8 cellular contexts compared by ENCODE assay signal in the genomic region with DNA sequence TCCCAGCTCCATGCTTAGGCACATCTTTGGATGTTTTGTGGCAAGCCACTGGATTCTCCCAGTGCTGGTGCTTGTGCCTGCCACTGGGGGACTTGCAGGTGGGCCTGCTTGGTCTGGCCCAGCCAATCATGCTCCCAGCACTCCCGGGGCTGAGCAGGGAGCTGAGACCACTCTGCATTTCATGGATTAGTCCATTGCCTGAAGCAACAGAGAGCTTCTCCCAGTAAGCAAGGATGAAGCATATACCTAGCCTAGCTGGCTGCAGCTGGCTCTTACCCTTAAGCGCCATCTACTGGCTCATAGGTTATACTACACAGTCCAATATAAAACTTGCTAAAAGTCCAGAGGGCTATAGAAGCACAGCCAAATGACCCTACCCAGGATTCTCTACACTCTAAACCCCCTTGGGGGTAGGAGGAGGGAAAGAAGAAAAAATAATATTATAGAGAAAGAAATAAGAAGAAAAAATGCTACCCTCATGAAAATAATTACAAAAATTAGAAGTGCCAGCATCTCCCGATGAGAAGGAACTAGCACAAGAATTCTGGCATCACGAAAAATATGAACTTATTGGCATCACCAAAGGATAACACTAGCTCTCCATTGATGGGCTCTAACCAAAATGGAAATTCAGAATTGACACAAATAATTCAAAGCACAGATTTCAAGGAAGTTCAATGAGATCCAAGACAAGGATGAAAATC.
A peak's percentile ranks its signal among the peaks of the same experiment; 100 is the strongest.
DNase-seq lines count a peak whose midpoint lies in the region; ATAC-seq and TF ChIP-seq lines count a peak whose summit lies in the region.

No MANE protein-coding gene starts in this region.

- no peaks in the 10 kb centered on the region for H3K27me3 Mint-ChIP-seq in activated CD4-positive, alpha-beta T cell treated with anti-CD3 and anti-CD28 coated beads, Interleukin-2, amount 10 ng/mL, durations not matched to agents 7 days and 5 days
- no peaks in the 10 kb centered on the region for H3K27me3 Mint-ChIP-seq in stimulated activated naive CD8-positive, alpha-beta T cell treated with anti-CD3 and anti-CD28 coated beads, Interleukin-15, amount 100 ng/mL, for 72 hours

- no peak for TF ChIP-seq EP300 in SK-N-SH (IDR thresholded peaks at IDR 0.05; ENCODE audit: borderline replicate concordance in 1 of 2, low read depth in 1 of 2, low read length in 1 of 2)

- no peaks in the 10 kb centered on the region for H3K36me3 Mint-ChIP-seq in activated CD4-positive, alpha-beta T cell treated with anti-CD3 and anti-CD28 coated beads, Interleukin-2, amount 10 ng/mL, durations not matched to agents 7 days and 5 days (ENCODE audit: low read depth)

- H3K27me3 ChIP-seq in MG63 (no peaks in the 10 kb centered on the region), SK-N-SH (ENCODE audit: insufficient read depth) (no peaks in the 10 kb centered on the region)

- H3K4me2 ChIP-seq in SK-N-SH = no peak overlapping the region

- H3K27ac Mint-ChIP-seq in activated CD4-positive, alpha-beta T cell treated with anti-CD3 and anti-CD28 coated beads, Interleukin-2, amount 10 ng/mL, durations not matched to agents 7 days and 5 days = no peak overlapping the region
- H3K27ac Mint-ChIP-seq in stimulated activated naive CD8-positive, alpha-beta T cell treated with anti-CD3 and anti-CD28 coated beads, Interleukin-15, amount 100 ng/mL, for 72 hours = no peak overlapping the region

- H3K9me3 ChIP-seq in HEK293 (ENCODE audit: control insufficient read depth, insufficient read depth, low read depth, low read length) (no peaks in the 10 kb centered on the region), MG63 (peaks cover 7% of the 10 kb centered on the region), SK-N-SH (peaks cover 11% of the 10 kb centered on the region; the same call in 1 of the 2 replicates)

- no peak overlapping the region for H3K9ac ChIP-seq in SK-N-SH

- H3K4me1 Mint-ChIP-seq in activated CD4-positive, alpha-beta T cell treated with anti-CD3 and anti-CD28 coated beads, Interleukin-2, amount 10 ng/mL, durations not matched to agents 7 days and 5 days = no peaks in the 10 kb centered on the region
- H3K4me1 Mint-ChIP-seq in stimulated activated naive CD8-positive, alpha-beta T cell treated with anti-CD3 and anti-CD28 coated beads, Interleukin-15, amount 100 ng/mL, for 72 hours = no peaks in the 10 kb centered on the region

- 35% methylated on average over 4 of the region's 4 CpGs for WGBS in SK-N-SH (ENCODE audit: low lambda C conversion rate)

- H3K4me3 Mint-ChIP-seq in activated CD4-positive, alpha-beta T cell treated with anti-CD3 and anti-CD28 coated beads, Interleukin-2, amount 10 ng/mL, durations not matched to agents 7 days and 5 days = no peak overlapping the region
- no peak overlapping the region for H3K4me3 Mint-ChIP-seq in stimulated activated naive CD8-positive, alpha-beta T cell treated with anti-CD3 and anti-CD28 coated beads, Interleukin-15, amount 100 ng/mL, for 72 hours

- H3K27ac ChIP-seq in HEK293 (ENCODE audit: extremely low read depth, low read depth, low read length) = no peak overlapping the region
- H3K27ac ChIP-seq in SK-N-SH (ENCODE audit: low read depth in 2 of 2, low read length in 1 of 2) = no peak overlapping the region

- TF ChIP-seq CTCF in HEK293 (tag by site-specific recombination; IDR thresholded peaks at IDR 0.05) = no peak
- TF ChIP-seq CTCF in SK-N-SH (IDR thresholded peaks at IDR 0.05) = peak; percentile 67

- no peaks in the 10 kb centered on the region for H3K9me3 Mint-ChIP-seq in activated CD4-positive, alpha-beta T cell treated with anti-CD3 and anti-CD28 coated beads, Interleukin-2, amount 10 ng/mL, durations not matched to agents 7 days and 5 days
- peaks cover 15 to 52% of the 10 kb centered on the region in 2 donors for H3K9me3 Mint-ChIP-seq in stimulated activated naive CD8-positive, alpha-beta T cell treated with anti-CD3 and anti-CD28 coated beads, Interleukin-15, amount 100 ng/mL, for 72 hours

- H3K79me2 ChIP-seq in SK-N-SH (ENCODE audit: insufficient read depth) = no peaks in the 10 kb centered on the region

- POLR2A ChIA-PET in activated CD4-positive, alpha-beta T cell treated with anti-CD3 and anti-CD28 coated beads, Interleukin-2, amount 10 ng/mL, durations not matched to agents 7 days and 5 days (lab: Charles Lee) = no interaction called here
- POLR2A ChIA-PET in HEK293 (lab: Yijun Ruan, JAX) (no interaction called here), SK-N-SH (lab: Yijun Ruan, JAX) (no interaction called here)

- peak; percentile 22 for DNase-seq in activated CD4-positive, alpha-beta T cell treated with anti-CD3 and anti-CD28 coated beads, Interleukin-2, amount 10 ng/mL, durations not matched to agents 7 days and 5 days
- DNase-seq in activated CD4-positive, alpha-beta T cell treated with anti-CD3 and anti-CD28 coated beads for 4 hours = no peak
- DNase-seq in MG63 (peak; percentile 9), SK-N-SH (peak; percentile 35), germinal center (ENCODE audit: low spot score) (peak; percentile 12)
- peak in 1 of 2 donors; percentile 5 for DNase-seq in stimulated activated naive CD8-positive, alpha-beta T cell treated with anti-CD3 and anti-CD28 coated beads, Interleukin-15, amount 100 ng/mL, for 72 hours
- no peak for DNase-seq in stimulated activated CD4-positive, alpha-beta T cell treated with anti-CD3 and anti-CD28 coated beads, Interleukin-2, amount 100 ng/mL, for 24 hours

- CTCF ChIA-PET in activated CD4-positive, alpha-beta T cell treated with anti-CD3 and anti-CD28 coated beads, Interleukin-2, amount 10 ng/mL, durations not matched to agents 7 days and 5 days (lab: Charles Lee) = interaction anchor here (0.6 to 0.8 kb wide), 2 partner anchors 11 to 794 kb away, joined by 3 to 4 read pairs; no protein-coding TSS in a partner anchor
- CTCF ChIA-PET in HEK293 (lab: Yijun Ruan, JAX) = interaction anchor here (0.5 to 2.4 kb wide), 23 partner anchors 10 to 1344 kb away, joined by 3 to 11 read pairs (median 4); no protein-coding TSS in a partner anchor
- CTCF ChIA-PET in SK-N-SH (lab: Yijun Ruan, JAX) = interaction anchor here (0.5 to 3.5 kb wide), 27 partner anchors 9 to 999 kb away, joined by 3 to 18 read pairs (median 4); partner anchors contain the start of gene C11orf87

- H3K4me3 ChIP-seq in HEK293 (ENCODE audit: low read depth, low read length) (no peak overlapping the region), MG63 (no peak overlapping the region), SK-N-SH (ENCODE audit: low read depth in 2 of 2, low read length in 1 of 2) (no peak overlapping the region)

- H3K36me3 ChIP-seq in HEK293 (ENCODE audit: control insufficient read depth in 2 of 2, insufficient read depth in 1 of 2, low read length in 2 of 2) (no peaks in the 10 kb centered on the region), MG63 (no peaks in the 10 kb centered on the region), SK-N-SH (replicated peaks in 1 of 2; ENCODE audit: control insufficient read depth in 1 of 2, insufficient read depth in 2 of 2, low read length in 1 of 2) (peaks cover 0 to 3% of the 10 kb centered on the region in 2 experiments)

- ATAC-seq in stimulated activated naive CD8-positive, alpha-beta T cell treated with anti-CD3 and anti-CD28 coated beads, Interleukin-15, amount 100 ng/mL, for 72 hours = peak; percentile 75

- no peaks in the 10 kb centered on the region for H3F3A ChIP-seq in SK-N-SH (replicated peaks; ENCODE audit: insufficient read depth)

- no peak overlapping the region for H2AFZ ChIP-seq in SK-N-SH (ENCODE audit: low read depth)

- H3K4me1 ChIP-seq in HEK293 (ENCODE audit: control insufficient read depth, insufficient read depth, low read length) (no peaks in the 10 kb centered on the region), SK-N-SH (ENCODE audit: control insufficient read depth in 1 of 2, insufficient read depth in 2 of 2, low read depth in 1 of 2, low read length in 1 of 2) (no peaks in the 10 kb centered on the region)

- H4K20me1 ChIP-seq in SK-N-SH (ENCODE audit: insufficient read depth) = no peaks in the 10 kb centered on the region

- no peaks in the 10 kb centered on the region for H3K9me2 ChIP-seq in SK-N-SH

- peak; percentile 93 for TF ChIP-seq RAD21 in SK-N-SH (IDR thresholded peaks at IDR 0.05; ENCODE audit: low read length)

TF ChIP-seq in HEK293, 187 proteins besides CTCF, POLR2A, EP300 and RAD21:
- peak; percentile 59 for TF ChIP-seq ZNF654 (tag by site-specific recombination; IDR thresholded peaks at IDR 0.05; ENCODE audit: low read depth)
- no peak for TF ChIP-seq SP7 (tag by site-specific recombination; IDR thresholded peaks at IDR 0.05)

TF ChIP-seq in SK-N-SH, 30 proteins besides CTCF, POLR2A, EP300 and RAD21:
- TF ChIP-seq SMC3 (IDR thresholded peaks at IDR 0.05; ENCODE audit: low read depth, low read length) (peak; percentile 75), ELF1 (IDR thresholded peaks at IDR 0.05) (no peak), MXI1 (IDR thresholded peaks at IDR 0.05; ENCODE audit: low read depth, low read length) (no peak), EZH2phosphoT487 (IDR thresholded peaks at IDR 0.05; ENCODE audit: borderline replicate concordance, low read depth) (no peak), RFX5 (IDR thresholded peaks at IDR 0.05; ENCODE audit: low read length) (no peak), NRF1 (IDR thresholded peaks at IDR 0.05; ENCODE audit: low read depth, low read length) (no peak)
- TF ChIP-seq, protein P1, sequence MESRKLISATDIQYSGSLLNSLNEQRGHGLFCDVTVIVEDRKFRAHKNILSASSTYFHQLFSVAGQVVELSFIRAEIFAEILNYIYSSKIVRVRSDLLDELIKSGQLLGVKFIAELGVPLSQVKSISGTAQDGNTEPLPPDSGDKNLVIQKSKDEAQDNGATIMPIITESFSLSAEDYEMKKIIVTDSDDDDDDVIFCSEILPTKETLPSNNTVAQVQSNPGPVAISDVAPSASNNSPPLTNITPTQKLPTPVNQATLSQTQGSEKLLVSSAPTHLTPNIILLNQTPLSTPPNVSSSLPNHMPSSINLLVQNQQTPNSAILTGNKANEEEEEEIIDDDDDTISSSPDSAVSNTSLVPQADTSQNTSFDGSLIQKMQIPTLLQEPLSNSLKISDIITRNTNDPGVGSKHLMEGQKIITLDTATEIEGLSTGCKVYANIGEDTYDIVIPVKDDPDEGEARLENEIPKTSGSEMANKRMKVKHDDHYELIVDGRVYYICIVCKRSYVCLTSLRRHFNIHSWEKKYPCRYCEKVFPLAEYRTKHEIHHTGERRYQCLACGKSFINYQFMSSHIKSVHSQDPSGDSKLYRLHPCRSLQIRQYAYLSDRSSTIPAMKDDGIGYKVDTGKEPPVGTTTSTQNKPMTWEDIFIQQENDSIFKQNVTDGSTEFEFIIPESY (IDR thresholded peaks at IDR 0.05; ENCODE audit: borderline replicate concordance, low read depth) = no peak
- TF ChIP-seq, protein P2, sequence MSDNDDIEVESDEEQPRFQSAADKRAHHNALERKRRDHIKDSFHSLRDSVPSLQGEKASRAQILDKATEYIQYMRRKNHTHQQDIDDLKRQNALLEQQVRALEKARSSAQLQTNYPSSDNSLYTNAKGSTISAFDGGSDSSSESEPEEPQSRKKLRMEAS (IDR thresholded peaks at IDR 0.05; ENCODE audit: low read depth) = no peak

Comparison
In these comparisons a context has a peak if more than half of its experiments do, and no peak if none do; other contexts are left out.
1. DNase-seq: peak in activated CD4-positive, alpha-beta T cell treated with anti-CD3 and anti-CD28 coated beads, Interleukin-2, amount 10 ng/mL, durations not matched to agents 7 days and 5 days (single experiment), MG63 (single experiment), SK-N-SH (single experiment) and germinal center (single experiment); none in activated CD4-positive, alpha-beta T cell treated with anti-CD3 and anti-CD28 coated beads for 4 hours (0 of 2) and stimulated activated CD4-positive, alpha-beta T cell treated with anti-CD3 and anti-CD28 coated beads, Interleukin-2, amount 100 ng/mL, for 24 hours (0 of 2).